In the genomic region with DNA sequence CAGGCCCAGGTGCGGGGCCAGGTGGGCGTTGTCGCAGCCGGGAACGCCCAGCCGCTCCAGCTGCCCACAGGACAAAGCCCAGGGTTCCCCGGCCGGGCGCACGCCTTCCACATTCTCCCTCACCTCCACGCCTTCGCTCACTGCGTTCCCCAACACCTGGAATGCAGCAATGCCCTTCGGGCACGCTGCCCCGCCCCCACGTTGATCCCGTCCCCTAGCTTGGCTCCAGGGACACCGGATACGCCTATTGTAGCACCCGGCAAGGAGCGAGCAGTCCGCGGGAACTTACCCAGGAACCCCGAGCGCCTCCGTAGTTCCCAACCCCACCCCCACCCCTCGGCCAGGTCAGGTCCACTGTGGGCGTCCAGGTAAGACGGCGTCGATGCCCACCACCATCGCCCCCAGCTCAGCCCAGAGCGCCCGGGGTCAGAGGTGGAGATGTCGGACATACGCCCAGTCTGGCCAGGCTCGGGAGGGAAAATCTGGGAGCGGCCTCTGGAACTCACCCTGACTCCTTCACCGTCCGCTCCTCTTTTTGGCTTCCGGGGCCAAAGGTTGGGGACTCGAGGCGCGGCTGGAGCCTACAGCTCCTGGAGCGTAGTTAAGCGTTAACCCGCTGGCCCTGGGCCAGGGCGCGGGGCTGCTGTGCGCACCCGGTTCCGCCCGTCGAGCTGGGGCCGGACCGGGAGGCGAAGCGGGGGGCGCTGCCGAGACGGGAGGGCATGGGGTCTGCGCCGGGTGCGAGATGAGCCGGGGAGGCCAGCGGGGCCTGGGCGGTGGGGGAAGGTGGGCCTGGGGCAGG, we compare ENCODE assay signal across 8 cellular contexts. TPM values are rescaled to one million over a fixed set of nuclear protein-coding genes. Genes with fewer than 3 reads are reported as not detected.
A peak's percentile ranks its signal among the peaks of the same experiment; 100 is the strongest.
DNase-seq lines count a peak whose midpoint lies in the region; ATAC-seq and TF ChIP-seq lines count a peak whose summit lies in the region.

No MANE protein-coding gene starts in this region.

- H4K20me1 ChIP-seq in fibroblast of lung (ENCODE audit: control insufficient read depth, extremely low read depth, insufficient read depth, low read length), result no peaks in the 10 kb centered on the region

- ATAC-seq in omental fat pad (ENCODE audit: low FRiP score), result peak; percentile 7
- no peak for ATAC-seq in GM21381 (IDR thresholded peaks at IDR 0.05; ENCODE audit: unreplicated experiment)
- ATAC-seq in HG02798 (IDR thresholded peaks at IDR 0.05; ENCODE audit: poor library complexity, unreplicated experiment), result no peak

- no peak for TF ChIP-seq CTCF in WERI-Rb-1 (IDR thresholded peaks at IDR 0.05; ENCODE audit: low read depth, low read length)
- TF ChIP-seq CTCF in fibroblast of lung (conservative IDR thresholded peaks at IDR 0.05 in 1 of 2, IDR thresholded peaks at IDR 0.05 in 1 of 2; ENCODE audit: low read depth in 1 of 2, low read length in 2 of 2), result no peak
- no peak for TF ChIP-seq CTCF in omental fat pad (IDR thresholded peaks at IDR 0.05)

- H3K27me3 ChIP-seq in WERI-Rb-1 (ENCODE audit: insufficient read depth, low read depth, severe bottlenecking) (no peaks in the 10 kb centered on the region), fibroblast of lung (ENCODE audit: control insufficient read depth, insufficient read depth, low read length) (peaks cover 17% of the 10 kb centered on the region)

- DNase-seq in activated CD8-positive, alpha-beta memory T cell treated with anti-CD3 and anti-CD28 coated beads for 24 hours, result peak; percentile 64
- no peak for DNase-seq in activated CD8-positive, alpha-beta memory T cell treated with anti-CD3 and anti-CD28 coated beads, Interleukin-2, amount 50 U/mL, for 48 hours
- DNase-seq in WERI-Rb-1 (no peak), fibroblast of lung (ENCODE audit: low read depth in 2 of 2) (no peak), omental fat pad (ENCODE audit: low spot score) (no peak), 8988T (no peak)

- peaks cover 31% of the 10 kb centered on the region for H3K79me2 ChIP-seq in fibroblast of lung (ENCODE audit: control insufficient read depth, insufficient read depth, low read length)

- H3K27ac ChIP-seq in WERI-Rb-1 (no peak overlapping the region), fibroblast of lung (ENCODE audit: insufficient read depth, low read length) (no peak overlapping the region)

- H3K4me3 ChIP-seq in WERI-Rb-1 (ENCODE audit: low read depth, low read length) (peak overlapping the region; percentile 36), fibroblast of lung (replicated peaks in 1 of 4; ENCODE audit: control extremely low read depth in 1 of 4, insufficient read depth in 1 of 4, low read depth in 3 of 4, low read length in 4 of 4) (peak overlapping the region; percentile 21 to 53 (median 27))

- H3K9ac ChIP-seq in fibroblast of lung (ENCODE audit: insufficient read depth, low read length), result no peak overlapping the region

- H3K4me1 ChIP-seq in fibroblast of lung (ENCODE audit: control insufficient read depth, extremely low read depth, insufficient read depth, low read length), result peaks cover 4% of the 10 kb centered on the region

- no peaks in the 10 kb centered on the region for H3K36me3 ChIP-seq in WERI-Rb-1
- peaks cover 2% of the 10 kb centered on the region for H3K36me3 ChIP-seq in fibroblast of lung (ENCODE audit: control insufficient read depth, insufficient read depth, low read length)

- peak overlapping the region; percentile 51 for H3K4me2 ChIP-seq in fibroblast of lung (ENCODE audit: extremely low read depth, insufficient read depth, low read length)

- H3K9me3 ChIP-seq in WERI-Rb-1 (ENCODE audit: severe bottlenecking) (peaks cover 4% of the 10 kb centered on the region), fibroblast of lung (ENCODE audit: control insufficient read depth, insufficient read depth, low read depth, low read length) (no peaks in the 10 kb centered on the region)

- H2AFZ ChIP-seq in fibroblast of lung (ENCODE audit: low read length), result no peak overlapping the region

RNA-seq across cellular contexts. Expression of a gene that starts 0.6 kb away (rescaled TPM):
- total RNA-seq in fibroblast of lung (10.3 and 13.9 TPM in 2 replicates), omental fat pad (10 to 100 TPM in 3 of 4 donors, 1 to 10 TPM in 1; 5.5 to 29.3 (median 13.0) TPM)
- 4.0 and 6.2 TPM in 2 replicates for polyA plus RNA-seq in fibroblast of lung
- 10.2 and 14.1 TPM in 2 replicates for polyA plus RNA-seq in fibroblast of lung (2012)
- polyA minus RNA-seq in fibroblast of lung (ENCODE audit: low replicate concordance), result 7.9 and 8.6 TPM in 2 replicates
